In the genomic region with DNA sequence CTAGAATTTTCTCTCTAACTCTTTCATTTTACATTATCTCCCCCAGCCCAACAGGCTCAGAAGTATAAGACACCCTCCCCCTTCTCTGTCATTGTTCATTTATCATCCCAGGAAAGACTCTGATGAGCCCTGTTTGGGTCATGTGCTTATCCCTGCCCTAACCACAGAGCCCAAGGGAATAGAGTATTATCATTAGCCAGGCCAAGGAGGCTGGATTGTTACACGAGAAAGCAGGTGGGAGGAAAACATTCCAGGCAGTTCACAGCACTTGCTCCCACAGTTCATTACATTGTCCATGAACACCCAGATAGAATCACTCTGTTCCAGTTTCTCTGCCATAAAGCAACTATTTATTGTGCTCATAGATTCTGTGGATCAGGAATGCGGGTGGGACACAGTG, we compare ENCODE assay signal across 16 cellular contexts. TPM values are rescaled to one million over a fixed set of nuclear protein-coding genes. Genes with fewer than 3 reads are reported as not detected.
"Had no signal": no experiment of that assay in that cellular context is flagged by ENCODE, and none has a peak within 500 bp of the region (broad histone marks: within the 10 kb centered on the region; RNA-seq: fewer than 3 reads in every experiment).

No MANE protein-coding gene starts in this region.

- H3K27ac ChIP-seq: body of pancreas, coronary artery, upper lobe of right lung had no signal

- DNase-seq: activated B cell treated with CpG ODN at 0.5 μM for 24 hours; activated CD8-positive, alpha-beta memory T cell treated with anti-CD3 and anti-CD28 coated beads for 24 hours; activated naive CD4-positive, alpha-beta T cell treated with anti-CD3 and anti-CD28 coated beads, Interleukin-2, amount 50 U/mL, for 16 hours; body of pancreas; central memory CD4-positive, alpha-beta T cell; effector CD4-positive, alpha-beta T cell; naive thymus-derived CD8-positive, alpha-beta T cell; stimulated activated CD4-positive, alpha-beta T cell treated with anti-CD3 and anti-CD28 coated beads, Interleukin-4, amount 100 ng/mL, for 1 hour; stimulated activated CD8-positive, alpha-beta memory T cell treated with anti-CD3 and anti-CD28 coated beads, Interleukin-4, amount 100 ng/mL, for 48 hours; upper lobe of right lung had no signal

- H3K4me3 ChIP-seq: body of pancreas, coronary artery, lung, upper lobe of right lung had no signal

- H3K36me3 ChIP-seq: upper lobe of right lung had no signal

- ATAC-seq: body of pancreas; naive thymus-derived CD8-positive, alpha-beta T cell; upper lobe of right lung had no signal

- H3K9me3 ChIP-seq: body of pancreas, upper lobe of right lung had no signal

- H3K4me1 ChIP-seq: body of pancreas, upper lobe of right lung had no signal

- H3K27me3 ChIP-seq: body of pancreas, upper lobe of right lung had no signal

RNA-seq across cellular contexts. Expression of gene TMEM215, which starts 59.5 kb away (rescaled TPM):
- total RNA-seq: activated B cell treated with CpG ODN at 0.5 μM for 24 hours; activated CD4-positive, alpha-beta T cell treated with anti-CD3 and anti-CD28 coated beads, Interleukin-2, amount 10 ng/mL, durations not matched to agents 24 days and 14 days; activated T-helper 2 cell treated with anti-CD3 and anti-CD28 coated beads, Interferon-gamma antibody, Interleukin-2, Interleukin-4, amounts not matched to agents 10 μg/mL and 5 μg/mL and 100 μg/mL, durations not matched to agents 14 hours and 24 hours and 36 hours; body of pancreas; glomerular endothelial cell; naive thymus-derived CD8-positive, alpha-beta T cell; osteocyte; upper lobe of right lung had no signal
- polyA plus RNA-seq: lung; naive thymus-derived CD8-positive, alpha-beta T cell had no signal
